In genomic region chr12:47707355-47707754, GRCh38 we compare ENCODE assay signal across 1 cellular context.
TF ChIP-seq lines count a peak whose summit lies in the region.

No MANE protein-coding gene starts in this region.

TF ChIP-seq in endothelial cell of umbilical vein, 7 proteins besides CTCF, POLR2A, EP300 and RAD21:
- TF ChIP-seq JUN (IDR thresholded peaks at IDR 0.05; ENCODE audit: borderline replicate concordance, insufficient read depth, insufficient read length, low read depth): no peak
- TF ChIP-seq, protein P1, sequence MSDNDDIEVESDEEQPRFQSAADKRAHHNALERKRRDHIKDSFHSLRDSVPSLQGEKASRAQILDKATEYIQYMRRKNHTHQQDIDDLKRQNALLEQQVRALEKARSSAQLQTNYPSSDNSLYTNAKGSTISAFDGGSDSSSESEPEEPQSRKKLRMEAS (IDR thresholded peaks at IDR 0.05; ENCODE audit: insufficient read depth, insufficient read length): no peak
- no peak for TF ChIP-seq EZH2 (IDR thresholded peaks at IDR 0.05; ENCODE audit: borderline replicate concordance, low read depth, low read length, severe bottlenecking)
- TF ChIP-seq MYC (IDR thresholded peaks at IDR 0.05; ENCODE audit: low read depth, low read length): no peak
- TF ChIP-seq POLR2AphosphoS5 (IDR thresholded peaks at IDR 0.05; ENCODE audit: insufficient read depth, low read depth, low read length): no peak
- TF ChIP-seq FOS (IDR thresholded peaks at IDR 0.05; ENCODE audit: borderline replicate concordance, insufficient read depth, low read length): no peak
- TF ChIP-seq GATA2 (IDR thresholded peaks at IDR 0.05; ENCODE audit: insufficient read depth, insufficient read length, low read depth, low read length): no peak
